8 cellular contexts compared by ENCODE assay signal in the genomic region with DNA sequence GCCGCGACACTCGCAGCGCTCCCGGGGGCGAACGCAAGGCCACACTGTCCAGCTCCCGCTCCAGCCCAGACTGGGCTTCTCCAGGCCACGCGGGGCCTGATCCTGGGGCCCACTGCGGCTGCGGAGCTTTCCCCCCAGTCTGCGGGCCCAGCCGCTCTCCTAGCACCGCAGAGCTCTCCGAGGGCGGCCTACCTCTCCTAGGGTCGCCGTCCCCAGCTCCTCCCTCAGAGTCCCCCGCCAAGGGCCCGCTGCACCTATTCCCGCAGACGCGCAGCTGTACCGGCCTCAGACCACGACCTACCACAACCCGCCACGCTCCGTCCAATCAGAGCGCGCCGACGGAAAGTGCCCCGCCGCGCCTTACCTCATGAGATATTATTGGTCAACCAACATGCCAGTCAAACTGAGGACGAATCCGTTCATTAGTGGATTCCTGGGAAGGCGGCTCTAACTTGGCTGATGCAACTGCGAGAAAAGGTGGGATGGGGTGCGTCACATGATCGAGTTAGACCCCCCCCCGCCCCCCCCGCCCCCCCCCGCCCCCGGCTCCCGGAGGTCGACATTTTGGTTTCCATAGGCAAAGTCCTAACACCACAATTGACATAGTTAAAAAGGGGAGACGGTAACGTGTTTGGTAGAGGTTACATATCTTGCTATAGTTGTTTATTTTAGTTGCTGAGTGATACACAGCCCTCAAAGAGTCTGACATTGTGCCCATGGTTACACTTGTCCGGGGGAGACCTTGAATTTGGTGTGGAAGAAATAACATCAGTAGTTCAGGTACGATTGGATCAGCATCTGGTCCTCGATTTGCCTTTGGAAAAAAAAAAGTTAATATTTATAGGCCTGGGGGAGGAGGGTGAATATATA. TPM values are rescaled to one million over a fixed set of nuclear protein-coding genes. Genes with fewer than 3 reads are reported as not detected.
DNase-seq lines count a peak whose midpoint lies in the region; ATAC-seq lines count a peak whose summit lies in the region.

A gene (minus strand): TSS at position 278 of the 870 bp plus-strand sequence. CDS start 6,743 bp downstream, outside the sequence.

- H3K27ac Mint-ChIP-seq in CD8-positive, alpha-beta memory T cell, result peak within 1 kb of the TSS; percentile 67 to 100 (median 96)

- ATAC-seq in GM19468 (IDR thresholded peaks at IDR 0.05; ENCODE audit: extremely low read depth, unreplicated experiment), result peak; percentile 98

- CTCF ChIA-PET in CD8-positive, alpha-beta memory T cell (lab: Charles Lee), result interaction anchor here (0.5 to 1.8 kb wide), 7 partner anchors 9 to 57 kb away, joined by 3 to 6 read pairs (median 3); a partner anchor contains a TSS
- CTCF ChIA-PET in activated CD8-positive, alpha-beta memory T cell treated with anti-CD3 and anti-CD28 coated beads for 36 hours (lab: Charles Lee), result interaction anchor here (0.5 to 1.1 kb wide), 7 partner anchors 9 to 40 kb away, joined by 3 to 6 read pairs (median 3); a partner anchor contains a TSS

- H3K4me3 Mint-ChIP-seq in CD8-positive, alpha-beta memory T cell, result peak within 1 kb of the TSS; percentile 90 to 98 (median 97)

- H3K9me3 ChIP-seq in CD8-positive, alpha-beta memory T cell (ENCODE audit: low read length), result no peaks in the 10 kb centered on the region
- no peaks in the 10 kb centered on the region for H3K9me3 ChIP-seq in effector memory CD4-positive, alpha-beta T cell (ENCODE audit: control insufficient read depth, low read length)

- peaks cover 0 to 2% of the 10 kb centered on the region in 2 donors for H3K27me3 Mint-ChIP-seq in CD8-positive, alpha-beta memory T cell

- H3K4me3 ChIP-seq in CD8-positive, alpha-beta memory T cell (ENCODE audit: low read length), result peak within 1 kb of the TSS; percentile 67
- peak within 1 kb of the TSS; percentile 62 for H3K4me3 ChIP-seq in effector memory CD4-positive, alpha-beta T cell (ENCODE audit: insufficient read depth, low read depth, low read length, poor library complexity, severe bottlenecking)

- no peaks in the 10 kb centered on the region for H3K27me3 ChIP-seq in CD8-positive, alpha-beta memory T cell (ENCODE audit: insufficient read depth, low read length, poor library complexity, severe bottlenecking)
- no peaks in the 10 kb centered on the region for H3K27me3 ChIP-seq in effector memory CD4-positive, alpha-beta T cell (replicated peaks; ENCODE audit: control insufficient read depth, insufficient read depth, low read length, poor library complexity, severe bottlenecking)

- H3K4me1 ChIP-seq in CD8-positive, alpha-beta memory T cell (ENCODE audit: insufficient read depth, low read length), result peaks cover 8% of the 10 kb centered on the region
- no peaks in the 10 kb centered on the region for H3K4me1 ChIP-seq in effector memory CD4-positive, alpha-beta T cell (ENCODE audit: control insufficient read depth, insufficient read depth, low read length, poor library complexity, severe bottlenecking)

- DNase-seq in CD8-positive, alpha-beta memory T cell, result peak; percentile 92 to 97 (median 96)
- peak; percentile 99 for DNase-seq in HS-5 (ENCODE audit: low read depth)
- DNase-seq in NK-92 treated with Interleukin-12 subunit alpha and Interleukin-12 subunit beta, amount 100 ng/mL, for 24 hours (lab: John Stamatoyannopoulos, UW), result peak; percentile 91
- DNase-seq in effector memory CD4-positive, alpha-beta T cell, result peak; percentile 92
- peak; percentile 99 for DNase-seq in medulla oblongata (ENCODE audit: extremely low spot score)
- DNase-seq in stimulated activated CD8-positive, alpha-beta memory T cell treated with anti-CD3 and anti-CD28 coated beads, Interleukin-12 subunit alpha, Interleukin-12 subunit beta, amount 100 ng/mL, for 1 hour (ENCODE audit: low read depth), result peak; percentile 86

- peaks cover 12 to 25% (median 24%) of the 10 kb centered on the region in 3 donors for H3K4me1 Mint-ChIP-seq in CD8-positive, alpha-beta memory T cell

- POLR2A ChIA-PET in CD8-positive, alpha-beta memory T cell (lab: Charles Lee), result interaction anchor here (0.9 to 2.5 kb wide), 9 partner anchors 9 to 527 kb away, joined by 3 to 44 read pairs (median 5); a partner anchor contains a TSS
- POLR2A ChIA-PET in activated CD8-positive, alpha-beta memory T cell treated with anti-CD3 and anti-CD28 coated beads for 36 hours (lab: Charles Lee), result interaction anchor here (0.5 to 2.5 kb wide), 12 partner anchors 10 to 1304 kb away, joined by 3 to 37 read pairs (median 4); a partner anchor contains a TSS

- H3K36me3 Mint-ChIP-seq in CD8-positive, alpha-beta memory T cell, result peaks cover 0 to 8% (median 0%) of the 10 kb centered on the region in 3 donors

- H3K27ac ChIP-seq in CD8-positive, alpha-beta memory T cell (ENCODE audit: low read depth, low read length), result peak within 1 kb of the TSS; percentile 93
- peak within 1 kb of the TSS; percentile 81 for H3K27ac ChIP-seq in effector memory CD4-positive, alpha-beta T cell (ENCODE audit: insufficient read depth, low read length, poor library complexity, severe bottlenecking)

- no peaks in the 10 kb centered on the region for H3K36me3 ChIP-seq in CD8-positive, alpha-beta memory T cell (ENCODE audit: insufficient read depth, low read length)
- no peaks in the 10 kb centered on the region for H3K36me3 ChIP-seq in effector memory CD4-positive, alpha-beta T cell (ENCODE audit: control insufficient read depth, insufficient read depth, low read length)

- no peaks in the 10 kb centered on the region for H3K9me3 Mint-ChIP-seq in CD8-positive, alpha-beta memory T cell

RNA-seq across cellular contexts. Expression of the gene that starts here (rescaled TPM):
- 100 to 1,000 TPM; 135 to 136 TPM for total RNA-seq in CD8-positive, alpha-beta memory T cell
- 38.6 TPM for polyA plus RNA-seq in CD8-positive, alpha-beta memory T cell
- total RNA-seq in activated CD8-positive, alpha-beta memory T cell treated with anti-CD3 and anti-CD28 coated beads for 36 hours, result 100 to 1,000 TPM; 162 to 164 TPM

Comparison
In these comparisons a context has a peak if more than half of its experiments do, and no peak if none do; other contexts are left out.
1. Peak in every context shown above with its lines: DNase-seq, ATAC-seq, H3K4me3 ChIP-seq and H3K27ac ChIP-seq.